ENCODE assay signal across 20 cellular contexts in genomic region chr5:64566531-64566930, GRCh38.
"Had no signal": no experiment of that assay in that cellular context is flagged by ENCODE, and none has a peak within 500 bp of the region (broad histone marks: within the 10 kb centered on the region; RNA-seq: fewer than 3 reads in every experiment).

No MANE protein-coding gene starts in this region.

- FAIRE-seq: TTC549 had no signal

- DNase-seq: activated CD4-positive, alpha-beta T cell treated with anti-CD3 and anti-CD28 coated beads, Interleukin-2, amount 10 ng/mL, durations not matched to agents 7 days and 5 days; activated CD4-positive, CD25-positive, alpha-beta regulatory T cell treated with anti-CD3 and anti-CD28 coated beads, Interleukin-2, amount 50 U/mL, for 72 hours; activated CD8-positive, alpha-beta memory T cell treated with anti-CD3 and anti-CD28 coated beads, Interleukin-2, amount 10 ng/mL, durations not matched to agents 7 days and 5 days; activated CD8-positive, alpha-beta T cell treated with anti-CD3 and anti-CD28 coated beads for 36 hours; activated effector memory CD4-positive, alpha-beta T cell treated with anti-CD3 and anti-CD28 coated beads, Interleukin-2, amount 50 U/mL, for 16 hours; activated naive CD4-positive, alpha-beta T cell treated with anti-CD3 and anti-CD28 coated beads, Interleukin-2, amount 10 ng/mL, durations not matched to agents 7 days and 5 days; activated T-cell treated with anti-CD3 and anti-CD28 coated beads for 4 hours; amygdala; effector CD8-positive, alpha-beta T cell; foreskin keratinocyte; glutamatergic neuron; immature natural killer cell; midbrain; natural killer cell; ovary; stomach; trophoblast cell; uterus; WERI-Rb-1 had no signal
